10 cellular contexts compared by ENCODE assay signal in genomic region chrX:2708601-2709200, GRCh38. TPM values are rescaled to one million over a fixed set of nuclear protein-coding genes. Genes with fewer than 3 reads are reported as not detected.
A peak's percentile ranks its signal among the peaks of the same experiment; 100 is the strongest.
DNase-seq lines count a peak whose midpoint lies in the region; ATAC-seq, FAIRE-seq and TF ChIP-seq lines count a peak whose summit lies in the region.
"Had no signal": no experiment of that assay in that cellular context is flagged by ENCODE, and none has a peak within 500 bp of the region (broad histone marks: within the 10 kb centered on the region; RNA-seq: fewer than 3 reads in every experiment).

No MANE protein-coding gene starts in this region.

- H3K27ac ChIP-seq in RWPE1 (peak overlapping the region; percentile 98), epithelial cell of prostate (peak overlapping the region; percentile 84), sigmoid colon (peak overlapping the region in 3 of 4 donors; percentile 32 to 97 (median 46))

- FAIRE-seq in GM12891 (lab: Jason Lieb, UNC), result no peak

- TF ChIP-seq POLR2A in GM12891 (IDR thresholded peaks at IDR 0.05; ENCODE audit: low read depth, low read length) (no peak), sigmoid colon (IDR thresholded peaks at IDR 0.05) (no peak)

- no peak for TF ChIP-seq EP300 in sigmoid colon (IDR thresholded peaks at IDR 0.05)

- peaks cover 0 to 21% (median 2%) of the 10 kb centered on the region in 4 donors for H3K36me3 ChIP-seq in sigmoid colon

- H3K4me1 ChIP-seq in sigmoid colon, result peaks cover 0 to 97% (median 81%) of the 10 kb centered on the region in 4 donors

- H3K4me3 ChIP-seq in sigmoid colon, result no peak overlapping the region

- CTCF ChIA-PET in RWPE1 (lab: Yijun Ruan, JAX), result no interaction called here

- no peak for ATAC-seq in HG02885 (IDR thresholded peaks at IDR 0.05; ENCODE audit: poor library complexity, unreplicated experiment)

- intact Hi-C loops in sigmoid colon (cut with DNase I), result loop anchor here (5.0 kb wide), 1 partner anchor 104 kb away; no protein-coding TSS in a partner anchor

- no peak for TF ChIP-seq CTCF in RWPE1 (conservative IDR thresholded peaks at IDR 0.05; ENCODE audit: low read depth)
- no peak for TF ChIP-seq CTCF in sigmoid colon (IDR thresholded peaks at IDR 0.05)

- H3K27me3 ChIP-seq in sigmoid colon, result no peaks in the 10 kb centered on the region

- no peaks in the 10 kb centered on the region for H3K9me3 ChIP-seq in sigmoid colon

- 74 to 87% methylated on average over 10 of the region's 10 CpGs for WGBS in sigmoid colon, 2 donors

- POLR2A ChIA-PET in RWPE1 (lab: Yijun Ruan, JAX; ENCODE audit: low non-redundant PET), result no interaction called here

- DNase-seq in GM12891 (ENCODE audit: insufficient read length, low spot score) (no peak), RWPE1 (ENCODE audit: low spot score) (no peak), epithelial cell of prostate (ENCODE audit: low read depth, low spot score) (no peak), sigmoid colon (no peak), SIG-M5 (lab: John Stamatoyannopoulos, UW) (no peak), NCI-H187 treated with DMSO at 0.1 percent for 48 hours (lab: John Stamatoyannopoulos, UW) (no peak), NAMALWA (ENCODE audit: low spot score) (no peak)
- DNase-seq: NCI-H1694; stimulated activated CD4-positive, alpha-beta T cell treated with anti-CD3 and anti-CD28 coated beads, Interleukin-12 subunit alpha, Interleukin-12 subunit beta, amount 100 ng/mL, for 4 hours had no signal

TF ChIP-seq in GM12891, 5 proteins besides CTCF, POLR2A, EP300 and RAD21:
- 0 out of 2 replicates have a peak, but pooled peaks have one; percentile 19 for TF ChIP-seq SPI1 (IDR thresholded peaks at IDR 0.05; ENCODE audit: low read depth, low read length)
- TF ChIP-seq POU2F2 (IDR thresholded peaks at IDR 0.05; ENCODE audit: low read depth, low read length), result no peak

RNA-seq across cellular contexts. Expression of gene CD99, which starts 17.6 kb away (rescaled TPM):
- 91.8 TPM for polyA plus RNA-seq in GM12891 (2012; ENCODE audit: low read depth, missing spikeins)
- total RNA-seq in sigmoid colon, result 100 to 1,000 TPM; 197 to 552 (median 326) TPM
- polyA plus RNA-seq in sigmoid colon, result 100 to 1,000 TPM in 2 of 3 donors, 10 to 100 TPM in 1; 77.2 to 285 (median 109) TPM

RNA-seq across cellular contexts. Expression of gene XG, which starts 43.1 kb away (rescaled TPM):
- not detected for polyA plus RNA-seq in GM12891 (2012; ENCODE audit: low read depth, missing spikeins)
- 1 to 10 TPM in 1 of 4 donors, not detected in 3; 1.1 TPM for total RNA-seq in sigmoid colon
- under 1 TPM in 1 of 3 donors, not detected in 2; 0.03 TPM for polyA plus RNA-seq in sigmoid colon

Comparison
In these comparisons a context has a peak if more than half of its experiments do, and no peak if none do; other contexts are left out.
1. H3K27ac ChIP-seq: peak in every context shown above with its lines; median percentile 98 in RWPE1; 84 in epithelial cell of prostate; 46 in sigmoid colon.